Comparison of ENCODE assay signal across 1 cellular context in the genomic region with DNA sequence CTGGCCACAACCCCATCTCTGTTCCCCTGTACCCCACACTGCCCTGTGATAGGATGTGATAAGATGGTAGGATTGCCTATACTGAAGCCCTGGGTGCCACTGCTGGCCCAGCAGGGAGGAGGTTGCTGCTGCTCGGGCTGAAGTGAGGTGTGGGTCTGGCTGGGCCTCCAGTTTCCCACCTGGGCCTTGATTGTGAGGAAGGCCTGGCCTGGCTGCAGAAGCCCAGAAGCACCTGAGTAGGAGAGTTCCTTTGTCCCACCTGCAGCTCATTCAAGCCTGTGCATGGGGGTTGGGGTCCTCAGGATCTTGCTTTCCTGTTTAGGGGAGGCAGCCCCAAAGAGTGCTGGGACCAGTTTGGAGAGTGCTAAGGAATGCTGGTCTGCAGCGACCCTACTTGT.
TF ChIP-seq lines count a peak whose summit lies in the region.

No MANE protein-coding gene starts in this region.

TF ChIP-seq in SK-N-SH treated with all-trans-retinoic acid at 6 μM for 48 hours, 23 proteins besides CTCF, POLR2A, EP300 and RAD21 (continued from another document):
- TF ChIP-seq, protein P1, sequence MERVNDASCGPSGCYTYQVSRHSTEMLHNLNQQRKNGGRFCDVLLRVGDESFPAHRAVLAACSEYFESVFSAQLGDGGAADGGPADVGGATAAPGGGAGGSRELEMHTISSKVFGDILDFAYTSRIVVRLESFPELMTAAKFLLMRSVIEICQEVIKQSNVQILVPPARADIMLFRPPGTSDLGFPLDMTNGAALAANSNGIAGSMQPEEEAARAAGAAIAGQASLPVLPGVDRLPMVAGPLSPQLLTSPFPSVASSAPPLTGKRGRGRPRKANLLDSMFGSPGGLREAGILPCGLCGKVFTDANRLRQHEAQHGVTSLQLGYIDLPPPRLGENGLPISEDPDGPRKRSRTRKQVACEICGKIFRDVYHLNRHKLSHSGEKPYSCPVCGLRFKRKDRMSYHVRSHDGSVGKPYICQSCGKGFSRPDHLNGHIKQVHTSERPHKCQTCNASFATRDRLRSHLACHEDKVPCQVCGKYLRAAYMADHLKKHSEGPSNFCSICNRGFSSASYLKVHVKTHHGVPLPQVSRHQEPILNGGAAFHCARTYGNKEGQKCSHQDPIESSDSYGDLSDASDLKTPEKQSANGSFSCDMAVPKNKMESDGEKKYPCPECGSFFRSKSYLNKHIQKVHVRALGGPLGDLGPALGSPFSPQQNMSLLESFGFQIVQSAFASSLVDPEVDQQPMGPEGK (CRISPR knock-in tag; IDR thresholded peaks at IDR 0.05; ENCODE audit: borderline replicate concordance) = no peak
- TF ChIP-seq SNAI2 (CRISPR knock-in tag; IDR thresholded peaks at IDR 0.05) = no peak
- TF ChIP-seq, protein P2, sequence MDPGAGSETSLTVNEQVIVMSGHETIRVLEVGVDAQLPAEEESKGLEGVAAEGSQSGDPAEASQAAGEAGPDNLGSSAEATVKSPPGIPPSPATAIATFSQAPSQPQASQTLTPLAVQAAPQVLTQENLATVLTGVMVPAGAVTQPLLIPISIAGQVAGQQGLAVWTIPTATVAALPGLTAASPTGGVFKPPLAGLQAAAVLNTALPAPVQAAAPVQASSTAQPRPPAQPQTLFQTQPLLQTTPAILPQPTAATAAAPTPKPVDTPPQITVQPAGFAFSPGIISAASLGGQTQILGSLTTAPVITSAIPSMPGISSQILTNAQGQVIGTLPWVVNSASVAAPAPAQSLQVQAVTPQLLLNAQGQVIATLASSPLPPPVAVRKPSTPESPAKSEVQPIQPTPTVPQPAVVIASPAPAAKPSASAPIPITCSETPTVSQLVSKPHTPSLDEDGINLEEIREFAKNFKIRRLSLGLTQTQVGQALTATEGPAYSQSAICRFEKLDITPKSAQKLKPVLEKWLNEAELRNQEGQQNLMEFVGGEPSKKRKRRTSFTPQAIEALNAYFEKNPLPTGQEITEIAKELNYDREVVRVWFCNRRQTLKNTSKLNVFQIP (CRISPR knock-in tag; IDR thresholded peaks at IDR 0.05; ENCODE audit: borderline replicate concordance, low read depth) = no peak
- no peak for TF ChIP-seq ZFP30 (CRISPR knock-in tag; IDR thresholded peaks at IDR 0.05)
- TF ChIP-seq RARB (CRISPR knock-in tag; IDR thresholded peaks at IDR 0.05) = no peak
- TF ChIP-seq PPARA (CRISPR knock-in tag; IDR thresholded peaks at IDR 0.05; ENCODE audit: borderline replicate concordance) = no peak
- TF ChIP-seq ZFP3 (CRISPR knock-in tag; IDR thresholded peaks at IDR 0.05) = no peak
- no peak for TF ChIP-seq ZNF8 (CRISPR knock-in tag; IDR thresholded peaks at IDR 0.05)
- no peak for TF ChIP-seq CSDC2 (CRISPR knock-in tag; IDR thresholded peaks at IDR 0.05)
- TF ChIP-seq ARNTL (CRISPR knock-in tag; IDR thresholded peaks at IDR 0.05; ENCODE audit: borderline replicate concordance, low read depth) = no peak
- no peak for TF ChIP-seq ZNF565 (CRISPR knock-in tag; conservative IDR thresholded peaks at IDR 0.05; ENCODE audit: low read depth)
- TF ChIP-seq GLIS3 (CRISPR knock-in tag; IDR thresholded peaks at IDR 0.05) = no peak
- TF ChIP-seq BACH2 (CRISPR knock-in tag; IDR thresholded peaks at IDR 0.05; ENCODE audit: borderline replicate concordance) = no peak
- no peak for TF ChIP-seq ZC3H10 (CRISPR knock-in tag; IDR thresholded peaks at IDR 0.05)
- TF ChIP-seq ZNF70 (CRISPR knock-in tag; IDR thresholded peaks at IDR 0.05) = no peak
- TF ChIP-seq ISL1 (CRISPR knock-in tag; IDR thresholded peaks at IDR 0.05) = no peak
